8 cellular contexts compared by ENCODE assay signal in the genomic region with DNA sequence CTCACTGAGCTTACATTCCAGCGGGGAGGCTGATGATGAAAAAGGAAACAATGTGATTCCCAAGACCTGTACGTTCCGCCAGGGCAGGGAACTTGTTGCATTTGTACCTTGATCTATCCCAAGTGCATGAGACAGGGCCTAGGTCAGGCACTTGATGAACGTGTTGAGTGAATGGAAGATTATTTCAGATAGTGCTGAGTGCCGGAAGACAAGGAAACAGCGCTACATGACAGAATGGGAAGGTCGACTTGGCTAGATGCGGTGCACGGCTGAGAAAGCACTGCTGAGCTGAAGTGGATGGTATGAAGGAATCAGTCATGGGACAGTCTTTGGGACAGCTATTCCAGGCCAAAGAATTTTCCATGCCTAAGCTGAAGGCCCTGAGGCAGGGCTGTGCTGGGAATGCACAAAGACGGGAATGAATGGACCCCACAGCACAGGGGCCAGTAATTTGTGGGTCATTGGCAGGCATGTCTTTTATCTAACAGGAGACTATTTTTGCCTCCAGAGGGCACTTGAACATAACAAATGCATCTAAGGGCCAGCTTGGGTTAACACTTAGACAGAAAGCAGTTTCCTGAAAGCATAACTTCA. TPM values are rescaled to one million over a fixed set of nuclear protein-coding genes. Genes with fewer than 3 reads are reported as not detected.
DNase-seq lines count a peak whose midpoint lies in the region; ATAC-seq and TF ChIP-seq lines count a peak whose summit lies in the region.
"Not testable (repeated sequence)": the region's sequence is repeated elsewhere in the genome, so short reads cannot be mapped to it uniquely, and the experiment has no call there.

No MANE protein-coding gene starts in this region.

- intact Hi-C loops in PC-9 (cut with micrococcal nuclease; ENCODE audit: unreplicated experiment) = loop anchor here (1.0 kb wide), 1 partner anchor 359 kb away; no protein-coding TSS in a partner anchor
- intact Hi-C loops in heart right ventricle (cut with DNase I) = loop anchor here in 1 of 10 donors (10.0 kb wide), 1 partner anchor 356 kb away; no protein-coding TSS in a partner anchor

- not testable (repeated sequence) for H3K4me1 ChIP-seq in GM23338 (ENCODE audit: insufficient read depth); PC-9 (replicated peaks; ENCODE audit: insufficient read depth)
- H3K4me1 ChIP-seq in heart right ventricle = peaks cover 0 to 22% (median 0%) of the 10 kb centered on the region in 9 donors

- WGBS in heart right ventricle, 2 donors = 30 to 40% methylated on average over 10 of the region's 10 CpGs

- H3K79me2 ChIP-seq in GM23338 (replicated peaks; ENCODE audit: insufficient read depth); PC-9 (ENCODE audit: low read depth): not testable (repeated sequence)

- DNase-seq in AG08396 (ENCODE audit: low spot score) = peak; percentile 18
- peak; percentile 70 for DNase-seq in GM23338 (ENCODE audit: low spot score)
- DNase-seq in KBM-7 = peak; percentile 62
- DNase-seq in PC-9; neural crest cell (ENCODE audit: low read depth, low spot score): not testable (repeated sequence)
- DNase-seq in astrocyte of the spinal cord (ENCODE audit: low read depth, low spot score) = peak; percentile 34
- DNase-seq in heart right ventricle = peak in 1 of 2 donors; percentile 40

- H3K36me3 Mint-ChIP-seq in GM23338 (ENCODE audit: low read depth); neural crest cell (ENCODE audit: low read depth): not testable (repeated sequence)

- H3K4me2 ChIP-seq in GM23338, PC-9: not testable (repeated sequence)

- POLR2A ChIA-PET in PC-9 (lab: Charles Lee; ENCODE audit: unreplicated experiment) = not testable (repeated sequence)

- H3K27me3 Mint-ChIP-seq in GM23338 (ENCODE audit: insufficient read depth, low read depth, poor library complexity); neural crest cell (ENCODE audit: low read depth): not testable (repeated sequence)

- H3K27me3 ChIP-seq in GM23338 (ENCODE audit: insufficient read depth); PC-9 (ENCODE audit: insufficient read depth, low read depth); heart right ventricle: not testable (repeated sequence)

- CTCF ChIA-PET in PC-9 (lab: Charles Lee) = interaction anchor here (1.2 kb wide), 1 partner anchor 359 kb away, joined by 3 read pairs; no protein-coding TSS in a partner anchor

- H3K9me3 ChIP-seq in PC-9 (ENCODE audit: insufficient read depth, low read depth); heart right ventricle: not testable (repeated sequence)

- not testable (repeated sequence) for H3K4me3 Mint-ChIP-seq in GM23338, neural crest cell

- H3K27ac ChIP-seq in GM23338 (ENCODE audit: low read depth); PC-9: not testable (repeated sequence)
- peak overlapping the region in 5 of 10 donors; percentile 9 to 72 (median 58) for H3K27ac ChIP-seq in heart right ventricle

- not testable (repeated sequence) for H3F3A ChIP-seq in GM23338 (replicated peaks; ENCODE audit: low read depth); PC-9 (ENCODE audit: insufficient read depth, low read depth)

- ATAC-seq in GM23338 (peak; percentile 79), heart right ventricle (peak; percentile 69 to 95 (median 90))

- BruUV-seq in PC-9 (replicated peaks; lab: Mats Ljungman, UMichigan) = not testable (repeated sequence)

- not testable (repeated sequence) for H3K4me1 Mint-ChIP-seq in GM23338
- peaks cover 15% of the 10 kb centered on the region for H3K4me1 Mint-ChIP-seq in neural crest cell

- not testable (repeated sequence) for H2AFZ ChIP-seq in GM23338, PC-9

- TF ChIP-seq CTCF in GM12875 (IDR thresholded peaks at IDR 0.05; ENCODE audit: borderline replicate concordance, insufficient read depth, low read depth, low read length) (0 out of 2 replicates have a peak, but pooled peaks have one; percentile 10), GM23338 (conservative IDR thresholded peaks at IDR 0.05; ENCODE audit: low read depth in 2 of 2) (peak; percentile 57 to 69), PC-9 (conservative IDR thresholded peaks at IDR 0.05) (0 out of 2 replicates have a peak, but pooled peaks have one; percentile 54), astrocyte of the spinal cord (IDR thresholded peaks at IDR 0.05; ENCODE audit: low read depth, low read length) (peak; percentile 28), heart right ventricle (IDR thresholded peaks at IDR 0.05) (peak in 8 of 9 donors; percentile 17 to 63 (median 49)), neural crest cell (conservative IDR thresholded peaks at IDR 0.05) (peak; percentile 68)

- H3K9me3 Mint-ChIP-seq in GM23338, neural crest cell: not testable (repeated sequence)

- H3K27ac Mint-ChIP-seq in GM23338 = 0 out of 2 replicates have a peak overlapping the region, but pooled peaks have one; percentile 0
- H3K27ac Mint-ChIP-seq in neural crest cell (ENCODE audit: unreplicated experiment) = not testable (repeated sequence)

- in situ Hi-C loops in KBM-7 (cut with MboI; ENCODE audit: low pct_unique_long_range_greater_than_20kb, low sequenced_read_pairs); astrocyte of the spinal cord (cut with HindIII; ENCODE audit: low sequenced_read_pairs): not testable (repeated sequence)

- H3K36me3 ChIP-seq in GM23338 (ENCODE audit: insufficient read depth); PC-9 (ENCODE audit: low read depth); heart right ventricle: not testable (repeated sequence)

- not testable (repeated sequence) for H4K20me1 ChIP-seq in GM23338 (replicated peaks; ENCODE audit: insufficient read depth); PC-9 (ENCODE audit: insufficient read depth)

- not testable (repeated sequence) for H3K4me3 ChIP-seq in GM12875 (ENCODE audit: low read depth, low read length); GM23338; PC-9; astrocyte of the spinal cord (ENCODE audit: low read depth, low read length); heart right ventricle

- not testable (repeated sequence) for H3K9me2 ChIP-seq in GM23338 (ENCODE audit: insufficient read depth); PC-9 (ENCODE audit: insufficient read depth)

RNA-seq across cellular contexts. Expression of gene HNRNPA1L2, which starts 33.1 kb away (rescaled TPM):
- total RNA-seq in GM23338 (2014; rRNA removed; shearing (Covaris generic)) = 3.3 and 3.6 TPM in 2 replicates
- polyA plus RNA-seq in GM23338 (2016; fragmentation: Nextera tagmentation; extraction: Ambion mirVana) = 7.2 and 9.4 TPM in 2 replicates
- 6.3 and 7.9 TPM in 2 replicates for total RNA-seq in PC-9 (2021)
- total RNA-seq in heart right ventricle = 1 to 10 TPM; 1.7 to 4.7 (median 3.4) TPM
- 1 to 10 TPM; 4.7 to 9.1 TPM for polyA plus RNA-seq in heart right ventricle
- total RNA-seq in neural crest cell = 13.8 and 14.3 TPM in 2 replicates

RNA-seq across cellular contexts. Expression of gene SUGT1, which starts 43.5 kb away (rescaled TPM):
- 60.9 and 61.3 TPM in 2 replicates for total RNA-seq in GM23338 (2014; rRNA removed; shearing (Covaris generic))
- polyA plus RNA-seq in GM23338 (2016; fragmentation: Nextera tagmentation; extraction: Ambion mirVana) (153 and 172 TPM in 2 replicates), heart right ventricle (10 to 100 TPM; 53.8 to 55.9 TPM)
- total RNA-seq in PC-9 (2021) (48.8 and 57.2 TPM in 2 replicates), heart right ventricle (10 to 100 TPM; 44.3 to 61.7 (median 53.9) TPM), neural crest cell (74.0 and 75.2 TPM in 2 replicates)

Comparison
In these comparisons a context has a peak if more than half of its experiments do, and no peak if none do; other contexts are left out.
1. CTCF ChIP-seq: peak in every context shown above with its lines; median percentile 68 in neural crest cell; 63 in GM23338; 54 in PC-9; 49 in heart right ventricle; 28 in astrocyte of the spinal cord; 10 in GM12875.